In genomic region chr10:78981970-78982281, GRCh38 we compare ENCODE assay signal across 22 cellular contexts.
A peak's percentile ranks its signal among the peaks of the same experiment; 100 is the strongest.
DNase-seq lines count a peak whose midpoint lies in the region; ATAC-seq, FAIRE-seq and TF ChIP-seq lines count a peak whose summit lies in the region.
"Had no signal": no experiment of that assay in that cellular context is flagged by ENCODE, and none has a peak within 500 bp of the region (broad histone marks: within the 10 kb centered on the region; RNA-seq: fewer than 3 reads in every experiment).

No MANE protein-coding gene starts in this region.

- no peaks in the 10 kb centered on the region for H3K36me3 ChIP-seq in A673 (ENCODE audit: insufficient read depth, low read length, poor library complexity, severe bottlenecking)

- H3K27me3 ChIP-seq in H9 (ENCODE audit: insufficient read depth, low read length) (no peaks in the 10 kb centered on the region), A673 (replicated peaks; ENCODE audit: insufficient read depth, low read depth, low read length, poor library complexity) (no peaks in the 10 kb centered on the region)

- no peak for DNase-seq in A549 (ENCODE audit: low read depth in 1 of 2, low spot score in 1 of 2)
- peak; percentile 54 for DNase-seq in H9
- DNase-seq in cerebellar cortex (ENCODE audit: low spot score), result peak; percentile 81
- DNase-seq in islet precursor cell, result peak; percentile 83
- DNase-seq in A673 (ENCODE audit: low spot score), result no peak
- no peak for DNase-seq in NCI-H2029 (lab: John Stamatoyannopoulos, UW)
- DNase-seq in HEK293T (ENCODE audit: extremely low spot score), result no peak
- no peak for DNase-seq in glomerular visceral epithelial cell (ENCODE audit: extremely low spot score)
- DNase-seq: AML-193; amniotic stem cell; glutamatergic neuron; HFFc6; NCI-H2081; retina; stimulated activated CD4-positive, alpha-beta T cell treated with anti-CD3 and anti-CD28 coated beads, Interleukin-2, amount 100 ng/mL, for 24 hours had no signal

- H3K23ac ChIP-seq in H9 (ENCODE audit: insufficient read length, low read depth, low read length), result no peak overlapping the region

- H4K91ac ChIP-seq in H9 (ENCODE audit: insufficient read length, low read depth, low read length), result no peak overlapping the region

- no peaks in the 10 kb centered on the region for H3K9me3 Mint-ChIP-seq in H9
- H3K9me3 Mint-ChIP-seq: activated T-helper 2 cell treated with anti-CD3 and anti-CD28 coated beads, Interferon-gamma antibody, Interleukin-2, Interleukin-4, amounts not matched to agents 10 μg/mL and 5 μg/mL and 100 μg/mL, durations not matched to agents 14 hours and 24 hours and 36 hours; HFFc6; memory B cell had no signal

- H3K79me2 ChIP-seq in H9 (ENCODE audit: insufficient read depth, low read length), result no peaks in the 10 kb centered on the region

- FAIRE-seq in A549 (lab: Jason Lieb, UNC), result no peak
- FAIRE-seq: colon, islet of Langerhans had no signal

- intact Hi-C loops in A673 (cut with micrococcal nuclease; ENCODE audit: unreplicated experiment), result no loop called here

- no peaks in the 10 kb centered on the region for H3K23me2 ChIP-seq in H9 (ENCODE audit: insufficient read length, low read depth, low read length, poor library complexity, severe bottlenecking)

- H3K4me1 ChIP-seq in A549, result peaks cover 25% of the 10 kb centered on the region
- H3K4me1 ChIP-seq in H9 (ENCODE audit: insufficient read depth, low read length), result peaks cover 12% of the 10 kb centered on the region
- H3K4me1 ChIP-seq in A673 (ENCODE audit: insufficient read depth, low read length, poor library complexity, severe bottlenecking), result no peaks in the 10 kb centered on the region

- no peak overlapping the region for H3K4ac ChIP-seq in H9 (ENCODE audit: low read depth, low read length)

- no peaks in the 10 kb centered on the region for H4K20me1 ChIP-seq in H9 (ENCODE audit: control insufficient read depth, insufficient read depth, insufficient read length)

- POLR2A ChIA-PET in A549 (lab: Yijun Ruan, JAX), result interaction anchor here (0.8 kb wide), 1 partner anchor 8 kb away, joined by 3 read pairs; no protein-coding TSS in a partner anchor
- POLR2A ChIA-PET in A673 (lab: Charles Lee; ENCODE audit: low non-redundant PET), result no interaction called here
- POLR2A ChIA-PET in HEK293T (lab: Yijun Ruan, JAX), result no interaction called here

- no peak overlapping the region for H2BK20ac ChIP-seq in H9 (ENCODE audit: low read depth, low read length, poor library complexity, severe bottlenecking)

- H4K5ac ChIP-seq in H9 (ENCODE audit: insufficient read length, low read depth, low read length), result no peak overlapping the region

- H3K56ac ChIP-seq in H9 (ENCODE audit: insufficient read length, low read depth, low read length), result no peak overlapping the region

- no peak overlapping the region for H2BK120ac ChIP-seq in H9 (ENCODE audit: low read depth, low read length, poor library complexity, severe bottlenecking)

- H3K36me3 Mint-ChIP-seq in H9 (ENCODE audit: insufficient read depth in 1 of 3, low read depth in 3 of 3), result no peaks in the 10 kb centered on the region; a peak in 1 of 7 replicates
- H3K36me3 Mint-ChIP-seq: memory B cell had no signal

- H3K9ac ChIP-seq in H9 (ENCODE audit: extremely low read depth, insufficient read length, low read length), result no peak overlapping the region

- H2AK5ac ChIP-seq in H9 (ENCODE audit: insufficient read length, low read length), result no peak overlapping the region

- TF ChIP-seq RAD21 in A549 (conservative IDR thresholded peaks at IDR 0.05 in 1 of 2, IDR thresholded peaks at IDR 0.05 in 1 of 2), result no peak

- peaks cover 27% of the 10 kb centered on the region for H3K27me3 Mint-ChIP-seq in H9 (ENCODE audit: low read depth)

- H3K18ac ChIP-seq in H9 (ENCODE audit: insufficient read length, low read depth, low read length), result no peak overlapping the region

- H3K4me2 ChIP-seq in A549 (no peak overlapping the region), H9 (ENCODE audit: insufficient read depth, insufficient read length, low read length) (no peak overlapping the region)

- H3K4me1 Mint-ChIP-seq in H9, result peaks cover 38 to 43% of the 10 kb centered on the region in 2 experiments

- no peaks in the 10 kb centered on the region for H3K9me3 ChIP-seq in A549
- H3K9me3 ChIP-seq in H9 (ENCODE audit: control insufficient read depth, low read depth, low read length), result no peaks in the 10 kb centered on the region
- H3K9me3 ChIP-seq in A673 (ENCODE audit: low read depth, low read length, poor library complexity, severe bottlenecking), result no peaks in the 10 kb centered on the region

- H2BK12ac ChIP-seq in H9 (ENCODE audit: insufficient read length, low read depth, low read length), result no peak overlapping the region

- no peak for TF ChIP-seq EP300 in A549 (IDR thresholded peaks at IDR 0.05)

- no peaks in the 10 kb centered on the region for H3K79me1 ChIP-seq in H9 (ENCODE audit: insufficient read depth, low read depth, low read length, poor library complexity, severe bottlenecking)

- CTCF ChIA-PET in A549 (lab: Yijun Ruan, JAX), result interaction anchor here (2.2 kb wide), 1 partner anchor 213 kb away, joined by 7 read pairs; no protein-coding TSS in a partner anchor
- CTCF ChIA-PET in A673 (lab: Charles Lee), result no interaction called here
- CTCF ChIA-PET in HEK293T (lab: Yijun Ruan, JAX), result no interaction called here

- H3K4me3 Mint-ChIP-seq in H9, result no peak overlapping the region
- H3K4me3 Mint-ChIP-seq: activated CD8-positive, alpha-beta T cell treated with anti-CD3 and anti-CD28 coated beads, Interleukin-2, amount 10 ng/mL, durations not matched to agents 7 days and 5 days; HFFc6; memory B cell had no signal

- no peak overlapping the region for H3T11ph ChIP-seq in H9 (ENCODE audit: low read length)

- 72% methylated on average over 3 of the region's 4 CpGs for WGBS in A549 (ENCODE audit: missing lambda C conversion rate)
- WGBS in H9 (ENCODE audit: extremely low coverage, insufficient read length, low lambda C conversion rate), result no CpG with 5 or more reads among the region's 4 CpGs

- H3K27ac ChIP-seq in A549 (peak overlapping the region in 1 of 2 experiments; percentile 96; a peak in 3 of 6 replicates), H9 (ENCODE audit: insufficient read length, low read depth, low read length) (no peak overlapping the region), A673 (ENCODE audit: low read depth, low read length, poor library complexity, severe bottlenecking) (no peak overlapping the region)
- H3K27ac ChIP-seq: epithelial cell of prostate, VCaP had no signal

- H2BK15ac ChIP-seq in H9 (ENCODE audit: low read depth, low read length), result no peak overlapping the region

- no peak overlapping the region for H2BK5ac ChIP-seq in H9 (ENCODE audit: insufficient read length, low read length)

- no peak overlapping the region for H3K14ac ChIP-seq in H9 (ENCODE audit: insufficient read depth, low read length)

- ATAC-seq in A549, result peak; percentile 5 to 59; a peak in 3 of 6 replicates

- BruUV-seq in A673 (replicated peaks; lab: Mats Ljungman, UMichigan), result no TSS peak

- no peak for TF ChIP-seq CTCF in A549 (IDR thresholded peaks at IDR 0.05)
- no peak for TF ChIP-seq CTCF in H9 (conservative IDR thresholded peaks at IDR 0.05)
- TF ChIP-seq CTCF in A673 (conservative IDR thresholded peaks at IDR 0.05; ENCODE audit: low read depth, low read length), result no peak

- H3K27ac Mint-ChIP-seq in H9, result no peak overlapping the region
- H3K27ac Mint-ChIP-seq: activated T-helper 2 cell treated with anti-CD3 and anti-CD28 coated beads, Interferon-gamma antibody, Interleukin-2, Interleukin-4, amounts not matched to agents 10 μg/mL and 5 μg/mL and 100 μg/mL, durations not matched to agents 14 hours and 24 hours and 36 hours; HFFc6; memory B cell had no signal

- H4K8ac ChIP-seq in H9 (replicated peaks; ENCODE audit: insufficient read length, low read depth, low read length), result no peak overlapping the region

- H3K4me3 ChIP-seq in A549, result no peak overlapping the region
- no peak overlapping the region for H3K4me3 ChIP-seq in A673 (ENCODE audit: low read depth, low read length, poor library complexity, severe bottlenecking)

- no peak for TF ChIP-seq POLR2A in A549 (IDR thresholded peaks at IDR 0.05; ENCODE audit: low read length)

- H2AFZ ChIP-seq in H9 (ENCODE audit: low read length), result no peak overlapping the region

TF ChIP-seq in A549, 52 proteins besides CTCF, POLR2A, EP300 and RAD21:
- no peak for TF ChIP-seq CBX2 (IDR thresholded peaks at IDR 0.05; ENCODE audit: borderline replicate concordance, low read depth)
- no peak for TF ChIP-seq RCOR1 (IDR thresholded peaks at IDR 0.05; ENCODE audit: low read depth, low read length)
- TF ChIP-seq JUNB (IDR thresholded peaks at IDR 0.05), result no peak
- TF ChIP-seq BHLHE40 (IDR thresholded peaks at IDR 0.05; ENCODE audit: low read depth, low read length), result no peak

TF ChIP-seq in HEK293T, 16 proteins besides CTCF, POLR2A, EP300 and RAD21:
- TF ChIP-seq FOXK2 (IDR thresholded peaks at IDR 0.05) (no peak), SUZ12 (IDR thresholded peaks at IDR 0.05) (no peak), L3MBTL2 (conservative IDR thresholded peaks at IDR 0.05) (no peak), HDGF (IDR thresholded peaks at IDR 0.05; ENCODE audit: borderline replicate concordance) (no peak)
TF ChIP-seq in HEK293T: peak in this region for 0.

Comparison
In these comparisons a context has a peak if more than half of its experiments do, and no peak if none do; other contexts are left out.
1. DNase-seq: peak in H9 (single experiment), cerebellar cortex (single experiment) and islet precursor cell (single experiment); none in A549 (0 of 2), A673 (single experiment), NCI-H2029 (single experiment), HEK293T (single experiment) and glomerular visceral epithelial cell (single experiment).